In the genomic region with DNA sequence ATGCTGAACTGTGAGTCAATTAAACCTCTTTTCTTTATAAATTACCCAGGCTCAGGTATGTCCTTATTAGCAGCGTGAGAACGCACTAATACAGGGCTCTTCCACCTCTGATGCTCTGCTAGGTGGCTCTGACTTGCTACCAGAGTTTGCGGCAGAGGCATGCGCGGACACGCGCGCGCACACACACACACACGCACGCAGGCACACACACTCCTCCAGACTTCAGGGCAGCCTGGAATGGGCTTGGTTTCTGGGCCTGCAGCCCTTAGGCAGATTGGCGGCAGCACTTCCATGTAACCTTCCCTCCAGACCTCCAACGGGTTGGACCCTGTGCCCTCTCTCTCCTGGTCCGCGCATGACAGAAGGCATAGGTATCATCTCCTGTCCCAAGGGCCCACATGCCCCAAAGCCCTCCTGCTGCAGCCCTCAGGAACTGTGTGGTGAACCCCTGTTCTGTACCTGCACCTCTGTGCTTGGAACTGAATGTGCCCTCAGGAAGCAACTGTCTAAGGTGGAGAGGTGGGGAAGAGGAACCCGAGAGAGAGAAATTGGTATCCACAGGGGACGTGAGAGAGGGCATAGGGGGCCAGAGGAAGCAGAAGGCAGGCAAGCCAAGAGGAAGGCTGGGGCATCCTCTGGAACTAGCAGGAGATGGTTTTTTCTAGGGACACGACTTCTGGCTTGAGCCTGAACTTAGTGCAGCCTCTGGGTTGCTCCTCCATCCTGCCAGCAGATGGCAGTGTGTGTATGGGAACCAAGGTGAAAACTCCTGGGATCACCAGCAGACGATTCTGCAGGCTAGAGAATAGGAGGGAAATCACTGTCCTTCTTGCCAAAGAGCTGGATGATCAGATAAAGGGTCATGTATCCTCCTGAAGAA, we compare ENCODE assay signal across 8 cellular contexts. TPM values are rescaled to one million over a fixed set of nuclear protein-coding genes. Genes with fewer than 3 reads are reported as not detected.
DNase-seq lines count a peak whose midpoint lies in the region; ATAC-seq, FAIRE-seq and TF ChIP-seq lines count a peak whose summit lies in the region.

No MANE protein-coding gene starts in this region.

- TF ChIP-seq POLR2A in K562 (conservative IDR thresholded peaks at IDR 0.05), result no peak

- H3K36me3 Mint-ChIP-seq in CD14-positive monocyte, result no peaks in the 10 kb centered on the region

- H4K20me1 ChIP-seq in K562 (replicated peaks; ENCODE audit: control insufficient read depth, insufficient read depth, low read length), result peaks cover 9% of the 10 kb centered on the region

- no peak overlapping the region for H2AFZ ChIP-seq in K562 (ENCODE audit: low read depth, low read length)

- no peak overlapping the region for H3K4me3 ChIP-seq in MG63
- no peak overlapping the region for H3K4me3 ChIP-seq in K562

- FAIRE-seq in K562 (lab: Jason Lieb, UNC), result peak; percentile 96

- no peaks in the 10 kb centered on the region for H3K36me3 ChIP-seq in MG63
- no peaks in the 10 kb centered on the region for H3K36me3 ChIP-seq in K562 (ENCODE audit: control insufficient read depth, insufficient read depth, low read length)

- no peaks in the 10 kb centered on the region for H3K9me1 ChIP-seq in K562 (ENCODE audit: control insufficient read depth, insufficient read depth, low read length)

- no peaks in the 10 kb centered on the region for H3K79me2 ChIP-seq in K562 (ENCODE audit: control insufficient read depth, insufficient read depth, low read length)

- peak; percentile 75 to 87 for TF ChIP-seq RAD21 in K562 (CRISPR knock-in tag; conservative IDR thresholded peaks at IDR 0.05 in 1 of 2, IDR thresholded peaks at IDR 0.05 in 1 of 2)

- H3K27ac Mint-ChIP-seq in CD14-positive monocyte, result peak overlapping the region in 1 of 7 donors; percentile 62

- CTCF ChIA-PET in K562 (lab: Yijun Ruan, JAX; ENCODE audit: low intra/inter-chr PET ratio), result interaction anchor here (0.6 to 2.6 kb wide), 5 partner anchors 17 to 374 kb away, joined by 3 to 9 read pairs (median 3); no protein-coding TSS in a partner anchor

- H3K9me3 ChIP-seq in MG63 (no peaks in the 10 kb centered on the region), K562 (replicated peaks; ENCODE audit: control insufficient read depth, insufficient read depth, low read depth, low read length) (no peaks in the 10 kb centered on the region)

- in situ Hi-C loops in K562 (cut with MboI), result no loop called here

- no peak for DNase-seq in CD14-positive monocyte (ENCODE audit: low spot score)
- peak; percentile 57 for DNase-seq in GM19238 (ENCODE audit: insufficient read length, low spot score)
- DNase-seq in MG63, result peak; percentile 47
- peak; percentile 77 for DNase-seq in SK-N-DZ (ENCODE audit: low spot score)
- peak; percentile 68 to 77 (median 72) for DNase-seq in K562 (ENCODE audit: extremely low read depth in 1 of 4, low spot score in 3 of 4)
- DNase-seq in iPS-NIHi11 (ENCODE audit: low spot score), result peak; percentile 89
- DNase-seq in stimulated activated CD4-positive, alpha-beta T cell treated with anti-CD3 and anti-CD28 coated beads, Interleukin-12 subunit alpha, Interleukin-12 subunit beta, amount 100 ng/mL, for 48 hours (ENCODE audit: low read depth in 2 of 3, low spot score in 1 of 3), result peak; percentile 22 to 43 (median 42)
- no peak for DNase-seq in putamen (ENCODE audit: low spot score)

- no peak overlapping the region for H3K4me2 ChIP-seq in K562 (ENCODE audit: insufficient read depth, low read length)

- H3K27me3 Mint-ChIP-seq in CD14-positive monocyte (ENCODE audit: low read depth in 3 of 3), result peaks cover 1 to 2% (median 2%) of the 10 kb centered on the region in 3 donors

- POLR2A ChIA-PET in K562 (lab: Yijun Ruan, JAX), result interaction anchor here (1.2 to 1.3 kb wide), 2 partner anchors 17 to 363 kb away, joined by 4 read pairs; no protein-coding TSS in a partner anchor

- ATAC-seq in K562, result peak; percentile 98

- TF ChIP-seq CTCF in CD14-positive monocyte (IDR thresholded peaks at IDR 0.05) (peak; percentile 88), K562 (IDR thresholded peaks at IDR 0.05 in 2 of 3, conservative IDR thresholded peaks at IDR 0.05 in 1 of 3; ENCODE audit: insufficient read depth in 2 of 3, low read depth in 1 of 3, low read length in 3 of 3) (peak; percentile 80 to 90 (median 86))

- H3K27ac ChIP-seq in K562 (ENCODE audit: extremely low read depth, low read depth, low read length), result no peak overlapping the region

- peaks cover 0 to 3% of the 10 kb centered on the region in 2 experiments; a peak in 1 of 5 replicates for H3K4me1 ChIP-seq in K562 (replicated peaks in 1 of 2; ENCODE audit: control insufficient read depth in 2 of 2, insufficient read depth in 2 of 2, low read length in 2 of 2)

- peaks cover 38% of the 10 kb centered on the region for H3K4me1 Mint-ChIP-seq in CD14-positive monocyte

- BruUV-seq in K562 (replicated peaks; lab: Mats Ljungman, UMichigan), result no TSS peak

- 11% methylated on average over 13 of the region's 19 CpGs for WGBS in K562 (ENCODE audit: insufficient coverage, low coverage, missing lambda C conversion rate)

- intact Hi-C loops in CD14-positive monocyte (cut with micrococcal nuclease) (loop anchor here in 1 of 2 donors (2.0 to 10.0 kb wide), 3 partner anchors 17 to 375 kb away; a partner anchor contains a TSS), K562 (cut with micrococcal nuclease) (loop anchor here (1.0 to 10.0 kb wide), 3 partner anchors 17 to 373 kb away; a partner anchor contains a TSS)

- TF ChIP-seq EP300 in K562 (IDR thresholded peaks at IDR 0.05; ENCODE audit: low read length), result no peak

- H3K9ac ChIP-seq in K562 (ENCODE audit: insufficient read depth in 1 of 2, low read depth in 2 of 2, low read length in 2 of 2), result no peak overlapping the region

- peaks cover under 1% of the 10 kb centered on the region; the same call in 1 of the 2 replicates for H3K27me3 ChIP-seq in MG63
- peaks cover 0 to 6% of the 10 kb centered on the region in 2 experiments; a peak in 2 of 5 replicates for H3K27me3 ChIP-seq in K562 (ENCODE audit: control insufficient read depth in 2 of 2, insufficient read depth in 2 of 2, low read length in 2 of 2)

- H3K4me3 Mint-ChIP-seq in CD14-positive monocyte, result no peak overlapping the region

- peaks cover 0 to 3% (median 0%) of the 10 kb centered on the region in 7 donors for H3K9me3 Mint-ChIP-seq in CD14-positive monocyte

TF ChIP-seq in K562, 482 proteins besides CTCF, POLR2A, EP300 and RAD21 (continues in another document):
- TF ChIP-seq, protein P1, sequence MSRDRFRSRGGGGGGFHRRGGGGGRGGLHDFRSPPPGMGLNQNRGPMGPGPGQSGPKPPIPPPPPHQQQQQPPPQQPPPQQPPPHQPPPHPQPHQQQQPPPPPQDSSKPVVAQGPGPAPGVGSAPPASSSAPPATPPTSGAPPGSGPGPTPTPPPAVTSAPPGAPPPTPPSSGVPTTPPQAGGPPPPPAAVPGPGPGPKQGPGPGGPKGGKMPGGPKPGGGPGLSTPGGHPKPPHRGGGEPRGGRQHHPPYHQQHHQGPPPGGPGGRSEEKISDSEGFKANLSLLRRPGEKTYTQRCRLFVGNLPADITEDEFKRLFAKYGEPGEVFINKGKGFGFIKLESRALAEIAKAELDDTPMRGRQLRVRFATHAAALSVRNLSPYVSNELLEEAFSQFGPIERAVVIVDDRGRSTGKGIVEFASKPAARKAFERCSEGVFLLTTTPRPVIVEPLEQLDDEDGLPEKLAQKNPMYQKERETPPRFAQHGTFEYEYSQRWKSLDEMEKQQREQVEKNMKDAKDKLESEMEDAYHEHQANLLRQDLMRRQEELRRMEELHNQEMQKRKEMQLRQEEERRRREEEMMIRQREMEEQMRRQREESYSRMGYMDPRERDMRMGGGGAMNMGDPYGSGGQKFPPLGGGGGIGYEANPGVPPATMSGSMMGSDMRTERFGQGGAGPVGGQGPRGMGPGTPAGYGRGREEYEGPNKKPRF (IDR thresholded peaks at IDR 0.05; ENCODE audit: low read depth, low read length), result no peak
- TF ChIP-seq NCOA6 (IDR thresholded peaks at IDR 0.05), result no peak
- TF ChIP-seq ZNF165 (CRISPR knock-in tag; IDR thresholded peaks at IDR 0.05; ENCODE audit: borderline replicate concordance), result no peak
- TF ChIP-seq FOXA3 (CRISPR knock-in tag; conservative IDR thresholded peaks at IDR 0.05 in 1 of 2, IDR thresholded peaks at IDR 0.05 in 1 of 2), result no peak
- TF ChIP-seq PCBP2 (IDR thresholded peaks at IDR 0.05; ENCODE audit: low read depth, low read length, poor library complexity, severe bottlenecking), result no peak
- no peak for TF ChIP-seq PML (IDR thresholded peaks at IDR 0.05; ENCODE audit: low read length)
- TF ChIP-seq, protein P2, sequence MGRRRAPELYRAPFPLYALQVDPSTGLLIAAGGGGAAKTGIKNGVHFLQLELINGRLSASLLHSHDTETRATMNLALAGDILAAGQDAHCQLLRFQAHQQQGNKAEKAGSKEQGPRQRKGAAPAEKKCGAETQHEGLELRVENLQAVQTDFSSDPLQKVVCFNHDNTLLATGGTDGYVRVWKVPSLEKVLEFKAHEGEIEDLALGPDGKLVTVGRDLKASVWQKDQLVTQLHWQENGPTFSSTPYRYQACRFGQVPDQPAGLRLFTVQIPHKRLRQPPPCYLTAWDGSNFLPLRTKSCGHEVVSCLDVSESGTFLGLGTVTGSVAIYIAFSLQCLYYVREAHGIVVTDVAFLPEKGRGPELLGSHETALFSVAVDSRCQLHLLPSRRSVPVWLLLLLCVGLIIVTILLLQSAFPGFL (CRISPR knock-in tag; IDR thresholded peaks at IDR 0.05), result no peak
- TF ChIP-seq SMARCA5 (IDR thresholded peaks at IDR 0.05), result no peak

RNA-seq across cellular contexts. Expression of a gene that starts 23.4 kb away (rescaled TPM):
- polyA plus RNA-seq in CD14-positive monocyte (not detected), K562 (2011; rRNA removed) (0.03 TPM in 2 replicates), K562 (2014; fragmentation: Illumina TruSeq; extraction: Trizol) (not detected in 2 replicates), K562 (2014; fragmentation: Nextera tagmentation; extraction: Ambion mirVana) (under 1 TPM; 0.03 to 0.14 TPM), K562 (2014; rRNA removed) (0.05 and 0.07 TPM in 2 replicates)
- total RNA-seq in MG63 (2014; rRNA removed; shearing (Covaris generic); ENCODE audit: low replicate concordance), result not detected in 2 replicates
- 7.3 and 8.7 TPM in 2 replicates for polyA plus RNA-seq in SK-N-DZ (2014; cell fraction: cytosol; rRNA removed)
- polyA plus RNA-seq in SK-N-DZ (2014; cell fraction: nucleus; rRNA removed), result 64.3 and 89.3 TPM in 2 replicates
- not detected in 2 replicates for total RNA-seq in K562 (2011; cell fraction: chromatin; rRNA removed; ENCODE audit: low replicate concordance)
- not detected in 2 replicates for total RNA-seq in K562 (2011; cell fraction: nucleolus; rRNA removed)
- total RNA-seq in K562 (2011; cell fraction: nucleoplasm; rRNA removed), result not detected in 2 replicates
- total RNA-seq in K562 (2014; rRNA removed) (not detected in 2 replicates), K562 (2014; rRNA removed; fragmentation: Illumina TruSeq; extraction: Trizol) (0.29 TPM in 1 of 2 replicates, not detected in the other), K562 (2015; rRNA removed; fragmentation: Illumina TruSeq; extraction: Trizol) (not detected in 2 replicates), K562 (2021) (0.11 and 0.16 TPM in 2 replicates)
- not detected in 2 replicates for polyA plus RNA-seq in K562 (2011; cell fraction: cytosol; rRNA removed)
- 0.14 TPM in 1 of 2 replicates, not detected in the other for polyA plus RNA-seq in K562 (2011; cell fraction: nucleus; rRNA removed)
- 0.05 and 0.33 TPM in 2 replicates for polyA plus RNA-seq in K562 (2012)
- not detected in 2 replicates for polyA minus RNA-seq in K562 (2011; rRNA and poly(A)+ RNA removed)
- not detected in 2 replicates for polyA minus RNA-seq in K562 (2011; cell fraction: cytosol; rRNA and poly(A)+ RNA removed)
- polyA minus RNA-seq in K562 (2011; cell fraction: nucleus; rRNA and poly(A)+ RNA removed), result not detected in 2 replicates

Comparison
In these comparisons a context has a peak if more than half of its experiments do, and no peak if none do; other contexts are left out.
1. DNase-seq: peak in GM19238 (single experiment), MG63 (single experiment), SK-N-DZ (single experiment), K562 (4 of 4), iPS-NIHi11 (single experiment) and stimulated activated CD4-positive, alpha-beta T cell treated with anti-CD3 and anti-CD28 coated beads, Interleukin-12 subunit alpha, Interleukin-12 subunit beta, amount 100 ng/mL, for 48 hours (3 of 3); none in CD14-positive monocyte (single experiment) and putamen (single experiment).